1 cellular context compared by ENCODE assay signal in genomic region chr16:25106567-25107465, GRCh38.
TF ChIP-seq lines count a peak whose summit lies in the region.

No MANE protein-coding gene starts in this region.

TF ChIP-seq in H1, 55 proteins besides CTCF, POLR2A, EP300 and RAD21:
- no peak for TF ChIP-seq SUZ12 (IDR thresholded peaks at IDR 0.05; ENCODE audit: low read length)
- no peak for TF ChIP-seq KDM1A (IDR thresholded peaks at IDR 0.05; ENCODE audit: borderline replicate concordance, low read length)
- no peak for TF ChIP-seq USF2 (IDR thresholded peaks at IDR 0.05; ENCODE audit: low read length)
- no peak for TF ChIP-seq SP1 (IDR thresholded peaks at IDR 0.05; ENCODE audit: low read depth, low read length)
- no peak for TF ChIP-seq GTF2F1 (IDR thresholded peaks at IDR 0.05; ENCODE audit: borderline replicate concordance, low read depth, low read length)
- peak; percentile 71; the same call in 1 of the 2 replicates for TF ChIP-seq SRF (IDR thresholded peaks at IDR 0.05; ENCODE audit: low read depth, low read length)
- no peak for TF ChIP-seq CTBP2 (IDR thresholded peaks at IDR 0.05; ENCODE audit: borderline replicate concordance, insufficient read depth, insufficient read length, low read length)
- TF ChIP-seq POU5F1 (IDR thresholded peaks at IDR 0.05; ENCODE audit: low read depth, low read length), result no peak
- peak; percentile 95 for TF ChIP-seq CHD2 (IDR thresholded peaks at IDR 0.05; ENCODE audit: low read length)
- peak; percentile 92; the same call in 1 of the 2 replicates for TF ChIP-seq PHF8 (conservative IDR thresholded peaks at IDR 0.05; ENCODE audit: low read depth, low read length)
- no peak for TF ChIP-seq ATF2 (IDR thresholded peaks at IDR 0.05; ENCODE audit: low read length)
- no peak for TF ChIP-seq RNF2 (IDR thresholded peaks at IDR 0.05; ENCODE audit: borderline replicate concordance, low read depth, low read length, missing control alignments, poor library complexity, severe bottlenecking)
- TF ChIP-seq ATF3 (IDR thresholded peaks at IDR 0.05; ENCODE audit: insufficient read depth, low read depth, low read length), result peak; percentile 60; the same call in 1 of the 2 replicates
- no peak for TF ChIP-seq CEBPB (IDR thresholded peaks at IDR 0.05; ENCODE audit: low read depth, low read length)
- no peak for TF ChIP-seq TEAD4 (IDR thresholded peaks at IDR 0.05; ENCODE audit: low read depth, low read length)
- TF ChIP-seq SIN3A (conservative IDR thresholded peaks at IDR 0.05 in 1 of 2, IDR thresholded peaks at IDR 0.05 in 1 of 2; ENCODE audit: low read depth in 1 of 2, low read length in 2 of 2), result peak in 1 of 2 experiments; percentile 84; a peak in 2 of 4 replicates
- TF ChIP-seq RBBP5 (IDR thresholded peaks at IDR 0.05; ENCODE audit: borderline replicate concordance, low read depth, low read length), result peak; percentile 57; the same call in 1 of the 2 replicates
- TF ChIP-seq EGR1 (IDR thresholded peaks at IDR 0.05; ENCODE audit: borderline replicate concordance, low read depth, low read length), result no peak
- TF ChIP-seq JUND (IDR thresholded peaks at IDR 0.05; ENCODE audit: low read length), result no peak
- no peak for TF ChIP-seq SAP30 (IDR thresholded peaks at IDR 0.05; ENCODE audit: insufficient read depth, insufficient replicate concordance, low read length)
- no peak for TF ChIP-seq FOSL1 (IDR thresholded peaks at IDR 0.05; ENCODE audit: insufficient read depth, low read depth, low read length)
- peak; percentile 11 for TF ChIP-seq TAF7 (optimal IDR thresholded peaks at IDR 0.05; ENCODE audit: borderline replicate concordance, low read depth, low read length)
- TF ChIP-seq EZH2 (IDR thresholded peaks at IDR 0.05; ENCODE audit: low read depth, low read length, severe bottlenecking), result no peak
- TF ChIP-seq CREB1 (IDR thresholded peaks at IDR 0.05), result peak; percentile 97
- no peak for TF ChIP-seq SP2 (IDR thresholded peaks at IDR 0.05; ENCODE audit: low read length)
- TF ChIP-seq E2F6 (IDR thresholded peaks at IDR 0.05), result peak; percentile 27; the same call in 1 of the 2 replicates
- peak; percentile 58 for TF ChIP-seq TBP (IDR thresholded peaks at IDR 0.05; ENCODE audit: low read depth, low read length)
- TF ChIP-seq ASH2L (IDR thresholded peaks at IDR 0.05; ENCODE audit: low read length), result peak; percentile 72
- TF ChIP-seq CBX8 (IDR thresholded peaks at IDR 0.05; ENCODE audit: borderline replicate concordance, low read depth, low read length), result no peak
- peak; percentile 78 for TF ChIP-seq BRCA1 (IDR thresholded peaks at IDR 0.05; ENCODE audit: low read depth, low read length)
- TF ChIP-seq KDM4A (IDR thresholded peaks at IDR 0.05; ENCODE audit: low read depth, low read length, severe bottlenecking), result peak; percentile 81
- peak; percentile 90 for TF ChIP-seq GABPA (IDR thresholded peaks at IDR 0.05; ENCODE audit: borderline replicate concordance, insufficient read depth, low read length)
- no peak for TF ChIP-seq HDAC2 (IDR thresholded peaks at IDR 0.05; ENCODE audit: borderline replicate concordance in 1 of 2, low read depth in 2 of 2, low read length in 2 of 2)
- TF ChIP-seq ZNF274 (IDR thresholded peaks at IDR 0.05; ENCODE audit: borderline replicate concordance, extremely low read depth, low read length), result no peak
- peak; percentile 70 for TF ChIP-seq MAX (IDR thresholded peaks at IDR 0.05)
- no peak for TF ChIP-seq SIX5 (IDR thresholded peaks at IDR 0.05; ENCODE audit: low read depth, low read length)
- no peak for TF ChIP-seq NRF1 (IDR thresholded peaks at IDR 0.05; ENCODE audit: low read depth, low read length)
- TF ChIP-seq HDAC6 (IDR thresholded peaks at IDR 0.05; ENCODE audit: low read depth, low read length), result no peak
- no peak for TF ChIP-seq RFX5 (IDR thresholded peaks at IDR 0.05; ENCODE audit: borderline replicate concordance, low read depth, low read length)
- peak; percentile 92 for TF ChIP-seq POLR2AphosphoS5 (IDR thresholded peaks at IDR 0.05; ENCODE audit: low read depth, low read length)
- no peak for TF ChIP-seq CHD1 (IDR thresholded peaks at IDR 0.05; ENCODE audit: low read depth, low read length)
- peak; percentile 84 for TF ChIP-seq TAF1 (IDR thresholded peaks at IDR 0.05; ENCODE audit: low read depth, low read length)
- TF ChIP-seq KDM5A (IDR thresholded peaks at IDR 0.05; ENCODE audit: low read length), result peak; percentile 77
- TF ChIP-seq BCL11A (IDR thresholded peaks at IDR 0.05; ENCODE audit: low read depth in 2 of 2, low read length in 2 of 2), result no peak
